7 cellular contexts compared by ENCODE assay signal in the genomic region with DNA sequence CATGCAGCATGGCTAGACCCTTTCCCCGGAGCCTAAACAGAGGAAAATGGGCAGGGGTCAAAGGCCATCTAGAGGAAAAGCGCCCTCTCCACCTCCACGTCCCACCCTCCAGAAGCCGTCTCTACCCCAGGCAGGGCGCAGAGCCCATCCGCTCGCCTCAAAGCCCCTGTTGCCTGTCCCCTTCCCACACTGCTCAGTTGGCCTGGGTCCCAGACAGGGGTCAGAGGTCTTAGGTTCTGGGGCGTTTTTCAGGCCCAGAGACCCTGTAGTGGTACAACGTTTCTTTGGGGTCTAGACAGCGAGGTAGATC. TPM values are rescaled to one million over a fixed set of nuclear protein-coding genes. Genes with fewer than 3 reads are reported as not detected.
A peak's percentile ranks its signal among the peaks of the same experiment; 100 is the strongest.
DNase-seq lines count a peak whose midpoint lies in the region; ATAC-seq, FAIRE-seq and TF ChIP-seq lines count a peak whose summit lies in the region.
"Had no signal": no experiment of that assay in that cellular context is flagged by ENCODE, and none has a peak within 500 bp of the region (broad histone marks: within the 10 kb centered on the region; RNA-seq: fewer than 3 reads in every experiment).

No MANE protein-coding gene starts in this region.

- in situ Hi-C loops in K562 (cut with MboI) = no loop called here

- peak overlapping the region; percentile 96 for H3K27ac ChIP-seq in K562 (ENCODE audit: extremely low read depth, low read depth, low read length)

- H2AFZ ChIP-seq in K562 (ENCODE audit: low read depth, low read length) = peak overlapping the region; percentile 93

- H3K4me3 ChIP-seq in GM12865 (ENCODE audit: low read depth, low read length) (peak overlapping the region; percentile 87), K562 (peak overlapping the region; percentile 52)

- H3K27me3 ChIP-seq in K562 (ENCODE audit: control insufficient read depth in 2 of 2, insufficient read depth in 2 of 2, low read length in 2 of 2) = no peaks in the 10 kb centered on the region

- BruUV-seq in K562 (replicated peaks; lab: Mats Ljungman, UMichigan) = TSS peak; percentile 86

- peaks cover 8 to 25% of the 10 kb centered on the region in 2 experiments for H3K4me1 ChIP-seq in K562 (replicated peaks in 1 of 2; ENCODE audit: control insufficient read depth in 2 of 2, insufficient read depth in 2 of 2, low read length in 2 of 2)

- no peak for TF ChIP-seq EP300 in K562 (IDR thresholded peaks at IDR 0.05; ENCODE audit: low read length)

- peak overlapping the region; percentile 85 to 89 (median 86) for H3K4me3 Mint-ChIP-seq in nephron

- CTCF ChIA-PET in K562 (lab: Yijun Ruan, JAX; ENCODE audit: low intra/inter-chr PET ratio) = no interaction called here
- CTCF ChIA-PET in HEK293T (lab: Yijun Ruan, JAX) = interaction anchor here (1.1 to 1.2 kb wide), 2 partner anchors 27 to 49 kb away, joined by 3 read pairs; partner anchors contain the start of gene KDELR1

- POLR2A ChIA-PET in K562 (lab: Yijun Ruan, JAX) = interaction anchor here (0.6 to 2.5 kb wide), 14 partner anchors 9 to 1453 kb away, joined by 3 to 13 read pairs (median 4); partner anchors contain the start of gene KDELR1
- POLR2A ChIA-PET in HEK293T (lab: Yijun Ruan, JAX) = interaction anchor here (0.7 to 3.0 kb wide), 18 partner anchors 10 to 133 kb away, joined by 3 to 32 read pairs (median 6); partner anchors contain the start of genes GRWD1 and KDELR1

- peaks cover 4% of the 10 kb centered on the region; the same call in 1 of the 3 replicates for H3K79me2 ChIP-seq in K562 (ENCODE audit: control insufficient read depth, insufficient read depth, low read length)

- H3K4me1 Mint-ChIP-seq in nephron = peaks cover 5% of the 10 kb centered on the region

- TF ChIP-seq CTCF in GM12865 (IDR thresholded peaks at IDR 0.05; ENCODE audit: insufficient read depth, low read depth, low read length, missing control alignments) (no peak), K562 (IDR thresholded peaks at IDR 0.05 in 2 of 3, conservative IDR thresholded peaks at IDR 0.05 in 1 of 3; ENCODE audit: insufficient read depth in 2 of 3, low read depth in 1 of 3, low read length in 3 of 3) (no peak), nephron (IDR thresholded peaks at IDR 0.05; ENCODE audit: unreplicated experiment in 3 of 3) (no peak)

- peak overlapping the region; percentile 98 for H3K4me2 ChIP-seq in K562 (ENCODE audit: insufficient read depth, low read length)

- peak; percentile 76 for TF ChIP-seq POLR2A in K562 (conservative IDR thresholded peaks at IDR 0.05)

- 0% methylated on average over 10 of the region's 10 CpGs for WGBS in K562 (ENCODE audit: insufficient coverage, low coverage, missing lambda C conversion rate)

- intact Hi-C loops in K562 (cut with micrococcal nuclease) = loop anchor here (5.0 kb wide), 1 partner anchor 41 kb away; a partner anchor contains a TSS

- no peak for FAIRE-seq in K562 (lab: Jason Lieb, UNC)

- no peaks in the 10 kb centered on the region for H3K9me3 ChIP-seq in K562 (replicated peaks; ENCODE audit: control insufficient read depth, insufficient read depth, low read depth, low read length)

- H4K20me1 ChIP-seq in K562 (replicated peaks; ENCODE audit: control insufficient read depth, insufficient read depth, low read length) = no peaks in the 10 kb centered on the region

- H3K9me3 Mint-ChIP-seq in nephron = no peaks in the 10 kb centered on the region

- H3K27ac Mint-ChIP-seq in nephron = peak overlapping the region; percentile 90 to 98 (median 92)

- H3K9me1 ChIP-seq in K562 (ENCODE audit: control insufficient read depth, insufficient read depth, low read length) = no peaks in the 10 kb centered on the region

- DNase-seq in GM12865 (ENCODE audit: low read depth) (no peak), K562 (ENCODE audit: extremely low read depth in 1 of 4, low spot score in 3 of 4) (peak in 1 of 4 experiments; percentile 23), HEK293T (ENCODE audit: extremely low spot score) (no peak), NCI-H1417 treated with DMSO at 0.1 percent for 48 hours (lab: John Stamatoyannopoulos, UW) (no peak)

- H3K36me3 ChIP-seq in K562 (ENCODE audit: control insufficient read depth, insufficient read depth, low read length) = peaks cover 3% of the 10 kb centered on the region; the same call in 2 of the 3 replicates

- H3K9ac ChIP-seq in K562 (ENCODE audit: insufficient read depth in 1 of 2, low read depth in 2 of 2, low read length in 2 of 2) = peak overlapping the region; percentile 93 to 96

- TF ChIP-seq RAD21 in K562 (CRISPR knock-in tag; conservative IDR thresholded peaks at IDR 0.05 in 1 of 2, IDR thresholded peaks at IDR 0.05 in 1 of 2) = no peak

- H3K27me3 Mint-ChIP-seq in nephron (ENCODE audit: low read depth) = peaks cover 4% of the 10 kb centered on the region

- H3K36me3 Mint-ChIP-seq in nephron (ENCODE audit: low read depth) = no peaks in the 10 kb centered on the region

- ATAC-seq in HG02981 (IDR thresholded peaks at IDR 0.05; ENCODE audit: unreplicated experiment) (peak; percentile 2), K562 (peak; percentile 9)

RNA-seq across cellular contexts. Expression of gene TMEM143, which starts 0.3 kb away (rescaled TPM):
- total RNA-seq in K562 (2011; cell fraction: chromatin; rRNA removed; ENCODE audit: low replicate concordance) = 29.3 and 59.3 TPM in 2 replicates
- total RNA-seq in K562 (2011; cell fraction: nucleolus; rRNA removed) = 38.5 and 49.2 TPM in 2 replicates
- total RNA-seq in K562 (2011; cell fraction: nucleoplasm; rRNA removed) = 33.1 and 37.4 TPM in 2 replicates
- total RNA-seq in K562 (2014; rRNA removed) (2.3 and 5.1 TPM in 2 replicates), K562 (2014; rRNA removed; fragmentation: Illumina TruSeq; extraction: Trizol) (0.96 and 1.9 TPM in 2 replicates), K562 (2015; rRNA removed; fragmentation: Illumina TruSeq; extraction: Trizol) (2.5 and 4.3 TPM in 2 replicates), K562 (2021) (7.9 and 8.8 TPM in 2 replicates)
- polyA plus RNA-seq in K562 (2011; rRNA removed) (6.6 and 12.4 TPM in 2 replicates), K562 (2014; fragmentation: Illumina TruSeq; extraction: Trizol) (4.7 and 5.0 TPM in 2 replicates), K562 (2014; fragmentation: Nextera tagmentation; extraction: Ambion mirVana) (under 1 TPM; 0.66 to 0.67 TPM), K562 (2014; rRNA removed) (7.2 and 7.8 TPM in 2 replicates)
- polyA plus RNA-seq in K562 (2011; cell fraction: cytosol; rRNA removed) = 9.7 and 10.7 TPM in 2 replicates
- polyA plus RNA-seq in K562 (2011; cell fraction: nucleus; rRNA removed) = 52.1 and 58.7 TPM in 2 replicates
- polyA plus RNA-seq in K562 (2012) = 5.2 and 12.0 TPM in 2 replicates
- polyA minus RNA-seq in K562 (2011; rRNA and poly(A)+ RNA removed) = 3.8 and 5.5 TPM in 2 replicates
- 10.0 and 12.9 TPM in 2 replicates for polyA minus RNA-seq in K562 (2011; cell fraction: cytosol; rRNA and poly(A)+ RNA removed)
- polyA minus RNA-seq in K562 (2011; cell fraction: nucleus; rRNA and poly(A)+ RNA removed) = 8.5 and 16.0 TPM in 2 replicates

RNA-seq across cellular contexts. Expression of gene SYNGR4, which starts 0.7 kb away (rescaled TPM):
- not detected in 2 replicates for total RNA-seq in K562 (2011; cell fraction: chromatin; rRNA removed; ENCODE audit: low replicate concordance)
- not detected in 2 replicates for total RNA-seq in K562 (2011; cell fraction: nucleolus; rRNA removed)
- not detected in 2 replicates for total RNA-seq in K562 (2011; cell fraction: nucleoplasm; rRNA removed)
- total RNA-seq in K562 (2014; rRNA removed) = not detected in 2 replicates
- not detected in 2 replicates for total RNA-seq in K562 (2014; rRNA removed; fragmentation: Illumina TruSeq; extraction: Trizol)
- not detected in 2 replicates for total RNA-seq in K562 (2015; rRNA removed; fragmentation: Illumina TruSeq; extraction: Trizol)
- total RNA-seq in K562 (2021) = not detected in 2 replicates
- polyA plus RNA-seq in K562 (2011; rRNA removed) = 0.19 TPM in 1 of 2 replicates, not detected in the other
- 0.07 and 0.09 TPM in 2 replicates for polyA plus RNA-seq in K562 (2011; cell fraction: cytosol; rRNA removed)
- polyA plus RNA-seq in K562 (2011; cell fraction: nucleus; rRNA removed) = not detected in 2 replicates
- 0.22 and 0.46 TPM in 2 replicates for polyA plus RNA-seq in K562 (2012)
- 0.28 TPM in 1 of 2 replicates, not detected in the other for polyA plus RNA-seq in K562 (2014; fragmentation: Illumina TruSeq; extraction: Trizol)
- under 1 TPM in 1 of 2 experiments, not detected in 1; 0.14 TPM for polyA plus RNA-seq in K562 (2014; fragmentation: Nextera tagmentation; extraction: Ambion mirVana)
- 0.07 TPM in 1 of 2 replicates, not detected in the other for polyA plus RNA-seq in K562 (2014; rRNA removed)
- polyA minus RNA-seq in K562 (2011; rRNA and poly(A)+ RNA removed) = 0.21 TPM in 2 replicates
- polyA minus RNA-seq in K562 (2011; cell fraction: cytosol; rRNA and poly(A)+ RNA removed) = not detected in 2 replicates
- polyA minus RNA-seq in K562 (2011; cell fraction: nucleus; rRNA and poly(A)+ RNA removed) = not detected in 2 replicates
- total RNA-seq: T-helper 1 cell treated with Interleukin-12 subunit alpha and Interleukin-12 subunit beta and Interleukin-4 antibody, amounts not matched to agents 30 ng/mL and 1 ng/mL, for 36 hours had no signal

RNA-seq across cellular contexts. Expression of gene KDELR1, which starts 27.9 kb away (rescaled TPM):
- total RNA-seq in K562 (2011; cell fraction: chromatin; rRNA removed; ENCODE audit: low replicate concordance) = 108 and 202 TPM in 2 replicates
- total RNA-seq in K562 (2011; cell fraction: nucleolus; rRNA removed) = 194 and 232 TPM in 2 replicates
- 218 and 234 TPM in 2 replicates for total RNA-seq in K562 (2011; cell fraction: nucleoplasm; rRNA removed)
- total RNA-seq in K562 (2014; rRNA removed) = 54.2 and 66.1 TPM in 2 replicates
- 49.1 and 52.5 TPM in 2 replicates for total RNA-seq in K562 (2014; rRNA removed; fragmentation: Illumina TruSeq; extraction: Trizol)
- 58.5 and 60.6 TPM in 2 replicates for total RNA-seq in K562 (2015; rRNA removed; fragmentation: Illumina TruSeq; extraction: Trizol)
- 133 and 138 TPM in 2 replicates for total RNA-seq in K562 (2021)
- polyA plus RNA-seq in K562 (2011; rRNA removed) = 82.9 and 185 TPM in 2 replicates
- 130 and 145 TPM in 2 replicates for polyA plus RNA-seq in K562 (2011; cell fraction: cytosol; rRNA removed)
- 95.0 and 123 TPM in 2 replicates for polyA plus RNA-seq in K562 (2011; cell fraction: nucleus; rRNA removed)
- 104 and 182 TPM in 2 replicates for polyA plus RNA-seq in K562 (2012)
- polyA plus RNA-seq in K562 (2014; fragmentation: Illumina TruSeq; extraction: Trizol) = 165 and 185 TPM in 2 replicates
- polyA plus RNA-seq in K562 (2014; fragmentation: Nextera tagmentation; extraction: Ambion mirVana) = 10 to 100 TPM in 1 of 2 experiments, 1 to 10 TPM in 1; 6.1 to 11.1 TPM
- polyA plus RNA-seq in K562 (2014; rRNA removed) = 75.0 and 76.4 TPM in 2 replicates
- 42.4 and 68.6 TPM in 2 replicates for polyA minus RNA-seq in K562 (2011; rRNA and poly(A)+ RNA removed)
- 60.7 and 117 TPM in 2 replicates for polyA minus RNA-seq in K562 (2011; cell fraction: cytosol; rRNA and poly(A)+ RNA removed)
- polyA minus RNA-seq in K562 (2011; cell fraction: nucleus; rRNA and poly(A)+ RNA removed) = 10.4 and 21.3 TPM in 2 replicates

RNA-seq across cellular contexts. Expression of gene GRIN2D, which starts 30.0 kb away (rescaled TPM):
- total RNA-seq in K562 (2011; cell fraction: chromatin; rRNA removed; ENCODE audit: low replicate concordance) = 10.1 and 29.7 TPM in 2 replicates
- total RNA-seq in K562 (2011; cell fraction: nucleolus; rRNA removed) = 20.7 and 23.5 TPM in 2 replicates
- total RNA-seq in K562 (2011; cell fraction: nucleoplasm; rRNA removed) = 16.9 and 17.3 TPM in 2 replicates
- total RNA-seq in K562 (2014; rRNA removed) (4.7 and 5.3 TPM in 2 replicates), K562 (2014; rRNA removed; fragmentation: Illumina TruSeq; extraction: Trizol) (0.86 and 0.98 TPM in 2 replicates), K562 (2015; rRNA removed; fragmentation: Illumina TruSeq; extraction: Trizol) (1.8 and 2.7 TPM in 2 replicates), K562 (2021) (24.7 and 31.5 TPM in 2 replicates)
- polyA plus RNA-seq in K562 (2011; rRNA removed) (0.95 and 2.5 TPM in 2 replicates), K562 (2014; fragmentation: Illumina TruSeq; extraction: Trizol) (7.5 and 12.0 TPM in 2 replicates), K562 (2014; fragmentation: Nextera tagmentation; extraction: Ambion mirVana) (under 1 TPM; 0.32 to 0.55 TPM), K562 (2014; rRNA removed) (5.3 and 5.6 TPM in 2 replicates)
- 2.4 and 3.0 TPM in 2 replicates for polyA plus RNA-seq in K562 (2011; cell fraction: cytosol; rRNA removed)
- 10.1 and 14.4 TPM in 2 replicates for polyA plus RNA-seq in K562 (2011; cell fraction: nucleus; rRNA removed)
- 12.9 and 14.4 TPM in 2 replicates for polyA plus RNA-seq in K562 (2012)
- polyA minus RNA-seq in K562 (2011; rRNA and poly(A)+ RNA removed) = 1.9 and 2.3 TPM in 2 replicates
- 15.0 and 18.7 TPM in 2 replicates for polyA minus RNA-seq in K562 (2011; cell fraction: cytosol; rRNA and poly(A)+ RNA removed)
- polyA minus RNA-seq in K562 (2011; cell fraction: nucleus; rRNA and poly(A)+ RNA removed) = 7.8 and 8.8 TPM in 2 replicates

RNA-seq across cellular contexts. Expression of gene EMP3, which starts 38.1 kb away (rescaled TPM):
- 94.2 and 300 TPM in 2 replicates for total RNA-seq in K562 (2011; cell fraction: chromatin; rRNA removed; ENCODE audit: low replicate concordance)
- total RNA-seq in K562 (2011; cell fraction: nucleolus; rRNA removed) = 624 and 788 TPM in 2 replicates
- 425 and 454 TPM in 2 replicates for total RNA-seq in K562 (2011; cell fraction: nucleoplasm; rRNA removed)
- total RNA-seq in K562 (2014; rRNA removed) (137 and 194 TPM in 2 replicates), K562 (2014; rRNA removed; fragmentation: Illumina TruSeq; extraction: Trizol) (184 and 204 TPM in 2 replicates), K562 (2015; rRNA removed; fragmentation: Illumina TruSeq; extraction: Trizol) (386 and 393 TPM in 2 replicates), K562 (2021) (296 and 321 TPM in 2 replicates)
- polyA plus RNA-seq in K562 (2011; rRNA removed) (355 and 448 TPM in 2 replicates), K562 (2014; fragmentation: Illumina TruSeq; extraction: Trizol) (308 and 333 TPM in 2 replicates), K562 (2014; fragmentation: Nextera tagmentation; extraction: Ambion mirVana) (100 to 1,000 TPM; 123 to 227 TPM), K562 (2014; rRNA removed) (314 and 369 TPM in 2 replicates)
- 690 and 1,312 TPM in 2 replicates for polyA plus RNA-seq in K562 (2011; cell fraction: cytosol; rRNA removed)
- 177 and 267 TPM in 2 replicates for polyA plus RNA-seq in K562 (2011; cell fraction: nucleus; rRNA removed)
- 325 and 506 TPM in 2 replicates for polyA plus RNA-seq in K562 (2012)
- 191 and 276 TPM in 2 replicates for polyA minus RNA-seq in K562 (2011; rRNA and poly(A)+ RNA removed)
- polyA minus RNA-seq in K562 (2011; cell fraction: cytosol; rRNA and poly(A)+ RNA removed) = 149 and 202 TPM in 2 replicates
- polyA minus RNA-seq in K562 (2011; cell fraction: nucleus; rRNA and poly(A)+ RNA removed) = 51.7 and 64.9 TPM in 2 replicates
